ENCODE assay signal across 12 cellular contexts in genomic region chr4:26248647-26249046, GRCh38.
DNase-seq lines count a peak whose midpoint lies in the region; ATAC-seq and TF ChIP-seq lines count a peak whose summit lies in the region.
"Had no signal": no experiment of that assay in that cellular context is flagged by ENCODE, and none has a peak within 500 bp of the region (broad histone marks: within the 10 kb centered on the region; RNA-seq: fewer than 3 reads in every experiment).

No MANE protein-coding gene starts in this region.

- ATAC-seq in GM19452 (IDR thresholded peaks at IDR 0.05; ENCODE audit: unreplicated experiment) = no peak
- no peak for ATAC-seq in HG03442 (IDR thresholded peaks at IDR 0.05; ENCODE audit: unreplicated experiment)
- no peak for ATAC-seq in HG02870 (IDR thresholded peaks at IDR 0.05; ENCODE audit: unreplicated experiment)
- ATAC-seq: psoas muscle had no signal

- TF ChIP-seq CTCF in hepatocyte (IDR thresholded peaks at IDR 0.05; ENCODE audit: poor library complexity) (no peak), Calu3 (IDR thresholded peaks at IDR 0.05; ENCODE audit: unreplicated experiment) (no peak)

- intact Hi-C loops in Calu3 (cut with micrococcal nuclease; ENCODE audit: unreplicated experiment) = no loop called here

- DNase-seq in COR-L47 (lab: John Stamatoyannopoulos, UW) (peak; percentile 74), NCI-H1417 (lab: John Stamatoyannopoulos, UW) (peak; percentile 23 to 80 (median 52)), SJCRH30 (peak; percentile 88 to 97), hepatocyte (ENCODE audit: low spot score) (no peak), Calu3 (no peak)
- DNase-seq: activated T-cell treated with anti-CD3 and anti-CD28 coated beads, Interleukin-2, amount 50 U/mL, for 48 hours; effector CD4-positive, alpha-beta T cell; GM23248; psoas muscle had no signal

- CTCF ChIA-PET in Calu3 (lab: Charles Lee) = no interaction called here

- peaks cover 9% of the 10 kb centered on the region for H3K4me1 Mint-ChIP-seq in Calu3 (ENCODE audit: low read depth, unreplicated experiment)

- no peaks in the 10 kb centered on the region for H3K27me3 Mint-ChIP-seq in Calu3 (ENCODE audit: unreplicated experiment)

- BruUV-seq in Calu3 (replicated peaks; lab: Mats Ljungman, UMichigan) = no TSS peak

- H3K4me1 ChIP-seq in SJCRH30 = peaks cover 27% of the 10 kb centered on the region
- peaks cover 5% of the 10 kb centered on the region for H3K4me1 ChIP-seq in hepatocyte (ENCODE audit: insufficient read depth)
- H3K4me1 ChIP-seq: psoas muscle had no signal

- H3K4me3 ChIP-seq in SJCRH30 (no peak overlapping the region), hepatocyte (no peak overlapping the region)
- H3K4me3 ChIP-seq: GM23248, psoas muscle had no signal

- no peak overlapping the region for H3K4me3 Mint-ChIP-seq in Calu3 (ENCODE audit: low read depth, unreplicated experiment)

- H3K4me2 ChIP-seq in hepatocyte = peak overlapping the region; percentile 18

- H3K36me3 Mint-ChIP-seq in Calu3 (ENCODE audit: insufficient read depth, unreplicated experiment) = no peaks in the 10 kb centered on the region

- peak overlapping the region; percentile 21; the same call in 1 of the 2 replicates for H3K27ac ChIP-seq in SJCRH30
- H3K27ac ChIP-seq in hepatocyte = no peak overlapping the region
- H3K27ac ChIP-seq: GM23248, psoas muscle had no signal

- no peaks in the 10 kb centered on the region for H3K79me2 ChIP-seq in hepatocyte

- H3K27ac Mint-ChIP-seq in Calu3 (ENCODE audit: unreplicated experiment) = no peak overlapping the region

- H3K36me3 ChIP-seq in SJCRH30 = no peaks in the 10 kb centered on the region
- H3K36me3 ChIP-seq in hepatocyte (replicated peaks; ENCODE audit: insufficient read depth, low read depth) = no peaks in the 10 kb centered on the region

- no peaks in the 10 kb centered on the region for H3K9me3 Mint-ChIP-seq in Calu3 (ENCODE audit: low read depth, unreplicated experiment)

- no peak overlapping the region for H2AFZ ChIP-seq in hepatocyte
- H2AFZ ChIP-seq: GM23248 had no signal

- no peaks in the 10 kb centered on the region for H3K9me2 ChIP-seq in hepatocyte (replicated peaks; ENCODE audit: insufficient read depth)

- H3K27me3 ChIP-seq in SJCRH30 (no peaks in the 10 kb centered on the region), hepatocyte (no peaks in the 10 kb centered on the region)

- H4K20me1 ChIP-seq in hepatocyte (ENCODE audit: insufficient read depth, poor library complexity, severe bottlenecking) = no peaks in the 10 kb centered on the region

- H3K9me3 ChIP-seq in SJCRH30 (replicated peaks) (no peaks in the 10 kb centered on the region), hepatocyte (ENCODE audit: low read depth) (no peaks in the 10 kb centered on the region)
- H3K9me3 ChIP-seq: psoas muscle had no signal

Comparison
In these comparisons a context has a peak if more than half of its experiments do, and no peak if none do; other contexts are left out.
1. DNase-seq: peak in COR-L47 (single experiment), NCI-H1417 (3 of 3) and SJCRH30 (2 of 2); none in hepatocyte (single experiment) and Calu3 (single experiment).